ENCODE assay signal across 8 cellular contexts in the genomic region with DNA sequence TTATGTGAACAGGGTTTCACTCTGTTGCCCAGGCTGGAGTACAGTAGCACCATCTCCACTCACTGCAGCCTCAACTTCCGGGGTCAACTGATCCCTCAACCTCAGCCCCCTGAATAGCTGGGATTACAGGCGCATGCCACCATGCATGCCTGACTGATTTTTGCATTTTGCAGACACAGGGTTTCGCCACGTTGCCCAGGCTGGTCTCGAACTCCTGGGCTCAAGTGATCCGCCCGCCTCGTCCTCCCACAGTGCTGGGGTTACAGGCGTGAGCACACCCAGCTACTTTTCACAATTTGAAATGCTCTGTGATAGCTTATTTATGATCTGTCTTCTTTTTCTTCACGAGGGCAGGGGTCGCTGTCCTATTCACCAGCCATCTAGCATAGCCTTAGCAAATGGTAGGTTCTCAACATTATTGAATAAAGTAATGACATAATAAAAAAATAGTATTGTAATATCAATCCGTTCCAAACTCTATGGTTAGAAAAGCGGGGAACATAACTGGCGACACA. TPM values are rescaled to one million over a fixed set of nuclear protein-coding genes. Genes with fewer than 3 reads are reported as not detected.
DNase-seq lines count a peak whose midpoint lies in the region; ATAC-seq, FAIRE-seq and TF ChIP-seq lines count a peak whose summit lies in the region.

No MANE protein-coding gene starts in this region.

- in situ Hi-C loops in K562 (cut with MboI), result no loop called here

- no peak for TF ChIP-seq CTCF in K562 (IDR thresholded peaks at IDR 0.05 in 2 of 3, conservative IDR thresholded peaks at IDR 0.05 in 1 of 3; ENCODE audit: insufficient read depth in 2 of 3, low read depth in 1 of 3, low read length in 3 of 3)

- POLR2A ChIA-PET in K562 (lab: Yijun Ruan, JAX), result no interaction called here
- POLR2A ChIA-PET in naive thymus-derived CD4-positive, alpha-beta T cell (lab: Charles Lee), result interaction anchor here (0.8 to 5.7 kb wide), 9 partner anchors 9 to 98 kb away, joined by 3 to 99 read pairs (median 5); no protein-coding TSS in a partner anchor

- H3K9ac ChIP-seq in BLaER1 (no peak overlapping the region), K562 (ENCODE audit: insufficient read depth in 1 of 2, low read depth in 2 of 2, low read length in 2 of 2) (no peak overlapping the region)

- intact Hi-C loops in K562 (cut with micrococcal nuclease), result loop anchor here (1.0 kb wide), 1 partner anchor 24 kb away; no protein-coding TSS in a partner anchor
- intact Hi-C loops in naive thymus-derived CD4-positive, alpha-beta T cell (cut with micrococcal nuclease), result loop anchor here (1.0 to 10.0 kb wide), 9 partner anchors 9 to 1962 kb away; a partner anchor contains a TSS

- H3K4me1 ChIP-seq in BLaER1 (peaks cover 71% of the 10 kb centered on the region), K562 (replicated peaks in 1 of 2; ENCODE audit: control insufficient read depth in 2 of 2, insufficient read depth in 2 of 2, low read length in 2 of 2) (peaks cover 11 to 16% of the 10 kb centered on the region in 2 experiments; a peak in 4 of 5 replicates)
- peaks cover 33 to 47% of the 10 kb centered on the region in 2 donors for H3K4me1 ChIP-seq in naive thymus-derived CD4-positive, alpha-beta T cell (ENCODE audit: control insufficient read depth in 2 of 2, insufficient read depth in 2 of 2, low read length in 2 of 2)

- no peak for FAIRE-seq in K562 (lab: Jason Lieb, UNC)

- H3K27ac Mint-ChIP-seq in naive thymus-derived CD4-positive, alpha-beta T cell, result peak overlapping the region; percentile 84 to 99 (median 97)

- no peaks in the 10 kb centered on the region for H3K27me3 Mint-ChIP-seq in naive thymus-derived CD4-positive, alpha-beta T cell

- H3K4me3 ChIP-seq in BLaER1 (no peak overlapping the region), K562 (no peak overlapping the region)
- no peak overlapping the region for H3K4me3 ChIP-seq in naive thymus-derived CD4-positive, alpha-beta T cell (ENCODE audit: low read length)

- peak in 2 of 4 experiments; percentile 15 to 17 for DNase-seq in K562 (ENCODE audit: extremely low read depth in 1 of 4, low spot score in 3 of 4)
- DNase-seq in naive thymus-derived CD4-positive, alpha-beta T cell, result no peak
- DNase-seq in germinal center (ENCODE audit: low spot score), result no peak
- no peak for DNase-seq in NCI-H1092 (lab: John Stamatoyannopoulos, UW)
- DNase-seq in effector CD4-positive, alpha-beta T cell, result no peak

- H3K36me3 ChIP-seq in BLaER1 (peaks cover 34% of the 10 kb centered on the region), K562 (ENCODE audit: control insufficient read depth, insufficient read depth, low read length) (peaks cover 29% of the 10 kb centered on the region; the same call in 2 of the 3 replicates)
- H3K36me3 ChIP-seq in naive thymus-derived CD4-positive, alpha-beta T cell (ENCODE audit: control insufficient read depth in 2 of 3, insufficient read depth in 3 of 3, low read length in 3 of 3), result peaks cover 0 to 6% (median 5%) of the 10 kb centered on the region in 3 experiments

- ATAC-seq in HG03571 (IDR thresholded peaks at IDR 0.05; ENCODE audit: unreplicated experiment) (peak; percentile 1), K562 (peak; percentile 32), HG02970 (IDR thresholded peaks at IDR 0.05; ENCODE audit: low FRiP score, unreplicated experiment) (no peak)
- no peak for ATAC-seq in naive thymus-derived CD4-positive, alpha-beta T cell

- H3K27me3 ChIP-seq in BLaER1, result no peaks in the 10 kb centered on the region
- no peaks in the 10 kb centered on the region for H3K27me3 ChIP-seq in K562 (ENCODE audit: control insufficient read depth in 2 of 2, insufficient read depth in 2 of 2, low read length in 2 of 2)
- no peaks in the 10 kb centered on the region for H3K27me3 ChIP-seq in naive thymus-derived CD4-positive, alpha-beta T cell (ENCODE audit: control insufficient read depth in 2 of 2, insufficient read depth in 2 of 2, low read length in 2 of 2)

- H3K9me1 ChIP-seq in K562 (ENCODE audit: control insufficient read depth, insufficient read depth, low read length), result no peaks in the 10 kb centered on the region

- no peak for TF ChIP-seq RAD21 in K562 (CRISPR knock-in tag; conservative IDR thresholded peaks at IDR 0.05 in 1 of 2, IDR thresholded peaks at IDR 0.05 in 1 of 2)

- no peak for TF ChIP-seq POLR2A in K562 (conservative IDR thresholded peaks at IDR 0.05)

- H2AFZ ChIP-seq in K562 (ENCODE audit: low read depth, low read length), result peak overlapping the region; percentile 78

- H3K9me3 ChIP-seq in BLaER1 (no peaks in the 10 kb centered on the region), K562 (replicated peaks; ENCODE audit: control insufficient read depth, insufficient read depth, low read depth, low read length) (no peaks in the 10 kb centered on the region)
- no peaks in the 10 kb centered on the region for H3K9me3 ChIP-seq in naive thymus-derived CD4-positive, alpha-beta T cell (ENCODE audit: control insufficient read depth in 2 of 3, low read length in 3 of 3)

- WGBS in K562 (ENCODE audit: insufficient coverage, low coverage, missing lambda C conversion rate), result 53% methylated on average over 12 of the region's 14 CpGs

- CTCF ChIA-PET in K562 (lab: Yijun Ruan, JAX; ENCODE audit: low intra/inter-chr PET ratio), result no interaction called here
- CTCF ChIA-PET in naive thymus-derived CD4-positive, alpha-beta T cell (lab: Charles Lee), result interaction anchor here (0.6 to 6.6 kb wide), 5 partner anchors 14 to 1167 kb away, joined by 3 to 84 read pairs (median 4); no protein-coding TSS in a partner anchor

- TF ChIP-seq EP300 in K562 (IDR thresholded peaks at IDR 0.05; ENCODE audit: low read length), result no peak

- H3K4me2 ChIP-seq in BLaER1 (peak overlapping the region; percentile 50), K562 (ENCODE audit: insufficient read depth, low read length) (peak overlapping the region; percentile 84; the same call in 1 of the 2 replicates)

- peaks cover 5 to 30% (median 18%) of the 10 kb centered on the region in 5 donors for H3K36me3 Mint-ChIP-seq in naive thymus-derived CD4-positive, alpha-beta T cell

- H3K4me3 Mint-ChIP-seq in naive thymus-derived CD4-positive, alpha-beta T cell, result peak overlapping the region; percentile 89 to 99 (median 96)

- peaks cover 39 to 86% (median 76%) of the 10 kb centered on the region in 7 donors for H3K4me1 Mint-ChIP-seq in naive thymus-derived CD4-positive, alpha-beta T cell

- peaks cover 12% of the 10 kb centered on the region for H4K20me1 ChIP-seq in BLaER1
- no peaks in the 10 kb centered on the region for H4K20me1 ChIP-seq in K562 (replicated peaks; ENCODE audit: control insufficient read depth, insufficient read depth, low read length)

- BruUV-seq in K562 (replicated peaks; lab: Mats Ljungman, UMichigan), result no TSS peak

- H3K27ac ChIP-seq in BLaER1 (no peak overlapping the region), K562 (ENCODE audit: extremely low read depth, low read depth, low read length) (no peak overlapping the region)
- H3K27ac ChIP-seq in naive thymus-derived CD4-positive, alpha-beta T cell (ENCODE audit: low read depth, low read length), result peak overlapping the region; percentile 99

- no peaks in the 10 kb centered on the region for H3K9me3 Mint-ChIP-seq in naive thymus-derived CD4-positive, alpha-beta T cell

- peaks cover 45% of the 10 kb centered on the region for H3K79me2 ChIP-seq in K562 (ENCODE audit: control insufficient read depth, insufficient read depth, low read length)

TF ChIP-seq in K562, 482 proteins besides CTCF, POLR2A, EP300 and RAD21 (continues in another document):
- no peak for TF ChIP-seq ARNT (IDR thresholded peaks at IDR 0.05)

RNA-seq across cellular contexts. Expression of a gene that starts 0.5 kb away (rescaled TPM):
- total RNA-seq in K562 (2011; cell fraction: chromatin; rRNA removed; ENCODE audit: low replicate concordance), result 47.1 and 85.0 TPM in 2 replicates
- total RNA-seq in K562 (2011; cell fraction: nucleolus; rRNA removed), result 28.7 and 30.1 TPM in 2 replicates
- 46.6 and 68.3 TPM in 2 replicates for total RNA-seq in K562 (2011; cell fraction: nucleoplasm; rRNA removed)
- 41.6 and 42.1 TPM in 2 replicates for total RNA-seq in K562 (2014; rRNA removed)
- 66.5 and 71.3 TPM in 2 replicates for total RNA-seq in K562 (2014; rRNA removed; fragmentation: Illumina TruSeq; extraction: Trizol)
- total RNA-seq in K562 (2015; rRNA removed; fragmentation: Illumina TruSeq; extraction: Trizol), result 60.6 and 64.4 TPM in 2 replicates
- 48.0 and 49.6 TPM in 2 replicates for total RNA-seq in K562 (2021)
- polyA plus RNA-seq in K562 (2011; rRNA removed), result 40.8 and 47.0 TPM in 2 replicates
- polyA plus RNA-seq in K562 (2011; cell fraction: cytosol; rRNA removed), result 19.8 and 37.3 TPM in 2 replicates
- polyA plus RNA-seq in K562 (2011; cell fraction: nucleus; rRNA removed), result 40.7 and 58.0 TPM in 2 replicates
- polyA plus RNA-seq in K562 (2012), result 21.8 and 38.7 TPM in 2 replicates
- 57.1 and 72.5 TPM in 2 replicates for polyA plus RNA-seq in K562 (2014; fragmentation: Illumina TruSeq; extraction: Trizol)
- 100 to 1,000 TPM; 157 to 186 TPM for polyA plus RNA-seq in K562 (2014; fragmentation: Nextera tagmentation; extraction: Ambion mirVana)
- polyA plus RNA-seq in K562 (2014; rRNA removed), result 39.4 and 45.8 TPM in 2 replicates
- polyA minus RNA-seq in K562 (2011; rRNA and poly(A)+ RNA removed), result 43.3 and 43.9 TPM in 2 replicates
- 20.9 and 22.6 TPM in 2 replicates for polyA minus RNA-seq in K562 (2011; cell fraction: cytosol; rRNA and poly(A)+ RNA removed)
- polyA minus RNA-seq in K562 (2011; cell fraction: nucleus; rRNA and poly(A)+ RNA removed), result 25.6 and 44.3 TPM in 2 replicates
- 100 to 1,000 TPM in 2 of 5 experiments, 10 to 100 TPM in 3; 71.6 to 154 (median 75.5) TPM for total RNA-seq in naive thymus-derived CD4-positive, alpha-beta T cell
- 10 to 100 TPM; 70.7 to 90.2 TPM for polyA plus RNA-seq in naive thymus-derived CD4-positive, alpha-beta T cell

RNA-seq across cellular contexts. Expression of a gene that starts 27.2 kb away (rescaled TPM):
- total RNA-seq in K562 (2011; cell fraction: chromatin; rRNA removed; ENCODE audit: low replicate concordance), result 1.2 and 1.3 TPM in 2 replicates
- total RNA-seq in K562 (2011; cell fraction: nucleolus; rRNA removed), result 1.6 and 1.7 TPM in 2 replicates
- total RNA-seq in K562 (2011; cell fraction: nucleoplasm; rRNA removed), result 2.1 and 2.5 TPM in 2 replicates
- 0.41 and 2.0 TPM in 2 replicates for total RNA-seq in K562 (2014; rRNA removed)
- 0.61 and 0.65 TPM in 2 replicates for total RNA-seq in K562 (2014; rRNA removed; fragmentation: Illumina TruSeq; extraction: Trizol)
- 1.1 TPM in 2 replicates for total RNA-seq in K562 (2015; rRNA removed; fragmentation: Illumina TruSeq; extraction: Trizol)
- 0.89 and 0.93 TPM in 2 replicates for total RNA-seq in K562 (2021)
- polyA plus RNA-seq in K562 (2011; rRNA removed), result 0.49 and 0.84 TPM in 2 replicates
- 0.30 and 0.35 TPM in 2 replicates for polyA plus RNA-seq in K562 (2011; cell fraction: cytosol; rRNA removed)
- 0.74 and 0.97 TPM in 2 replicates for polyA plus RNA-seq in K562 (2011; cell fraction: nucleus; rRNA removed)
- polyA plus RNA-seq in K562 (2012), result 0.82 and 1.4 TPM in 2 replicates
- 0.46 and 0.61 TPM in 2 replicates for polyA plus RNA-seq in K562 (2014; fragmentation: Illumina TruSeq; extraction: Trizol)
- polyA plus RNA-seq in K562 (2014; fragmentation: Nextera tagmentation; extraction: Ambion mirVana), result under 1 TPM; 0.28 to 0.45 TPM
- polyA plus RNA-seq in K562 (2014; rRNA removed), result 0.45 and 0.93 TPM in 2 replicates
- polyA minus RNA-seq in K562 (2011; rRNA and poly(A)+ RNA removed), result 0.74 and 1.1 TPM in 2 replicates
- polyA minus RNA-seq in K562 (2011; cell fraction: cytosol; rRNA and poly(A)+ RNA removed), result 0.36 and 1.2 TPM in 2 replicates
- 1.5 and 2.2 TPM in 2 replicates for polyA minus RNA-seq in K562 (2011; cell fraction: nucleus; rRNA and poly(A)+ RNA removed)
- total RNA-seq in naive thymus-derived CD4-positive, alpha-beta T cell, result 10 to 100 TPM in 1 of 5 experiments, 1 to 10 TPM in 3, under 1 TPM in 1; 0.64 to 11.1 (median 3.1) TPM
- polyA plus RNA-seq in naive thymus-derived CD4-positive, alpha-beta T cell, result under 1 TPM; 0.25 to 0.36 TPM

Comparison
In these comparisons a context has a peak if more than half of its experiments do, and no peak if none do; other contexts are left out.
1. ATAC-seq: peak in HG03571 (single experiment) and K562 (single experiment); none in naive thymus-derived CD4-positive, alpha-beta T cell (single experiment) and HG02970 (single experiment).